ENCODE assay signal across 9 cellular contexts in genomic region chr11:762421-763072, GRCh38. TPM values are rescaled to one million over a fixed set of nuclear protein-coding genes. Genes with fewer than 3 reads are reported as not detected.
A peak's percentile ranks its signal among the peaks of the same experiment; 100 is the strongest.
DNase-seq lines count a peak whose midpoint lies in the region; ATAC-seq, FAIRE-seq and TF ChIP-seq lines count a peak whose summit lies in the region.
"Had no signal": no experiment of that assay in that cellular context is flagged by ENCODE, and none has a peak within 500 bp of the region (broad histone marks: within the 10 kb centered on the region; RNA-seq: fewer than 3 reads in every experiment).

No MANE protein-coding gene starts in this region.

- peak overlapping the region in 1 of 2 experiments; percentile 82; a peak in 2 of 4 replicates for H3K9ac ChIP-seq in K562 (ENCODE audit: insufficient read depth in 1 of 2, low read depth in 2 of 2, low read length in 2 of 2)

- peaks cover 97% of the 10 kb centered on the region for H3K36me3 ChIP-seq in K562 (ENCODE audit: control insufficient read depth, insufficient read depth, low read length)

- H3K9me3 ChIP-seq in K562 (replicated peaks; ENCODE audit: control insufficient read depth, insufficient read depth, low read depth, low read length), result no peaks in the 10 kb centered on the region

- no peak overlapping the region for H3K4me3 ChIP-seq in NB4 (ENCODE audit: low read depth, low read length)
- no peak overlapping the region for H3K4me3 ChIP-seq in K562

- H3K4me1 Mint-ChIP-seq in activated CD8-positive, alpha-beta memory T cell treated with anti-CD3 and anti-CD28 coated beads, Interleukin-2, amount 10 ng/mL, durations not matched to agents 7 days and 5 days, result peaks cover 2% of the 10 kb centered on the region
- H3K4me1 Mint-ChIP-seq: activated naive CD4-positive, alpha-beta T cell treated with anti-CD3 and anti-CD28 coated beads, Interleukin-2, amount 50 U/mL, for 24 hours had no signal

- peaks cover 36% of the 10 kb centered on the region for H4K20me1 ChIP-seq in K562 (replicated peaks; ENCODE audit: control insufficient read depth, insufficient read depth, low read length)

- H3K9me3 Mint-ChIP-seq in activated CD8-positive, alpha-beta memory T cell treated with anti-CD3 and anti-CD28 coated beads, Interleukin-2, amount 10 ng/mL, durations not matched to agents 7 days and 5 days (ENCODE audit: low read depth), result no peaks in the 10 kb centered on the region
- H3K9me3 Mint-ChIP-seq: activated naive CD4-positive, alpha-beta T cell treated with anti-CD3 and anti-CD28 coated beads, Interleukin-2, amount 50 U/mL, for 24 hours had no signal

- H3K9me1 ChIP-seq in K562 (ENCODE audit: control insufficient read depth, insufficient read depth, low read length), result peaks cover 6% of the 10 kb centered on the region

- intact Hi-C loops in K562 (cut with micrococcal nuclease), result no loop called here
- intact Hi-C loops in left colon (cut with DNase I, micrococcal nuclease), result no loop called here

- no peaks in the 10 kb centered on the region for H3K27me3 ChIP-seq in K562 (ENCODE audit: control insufficient read depth in 2 of 2, insufficient read depth in 2 of 2, low read length in 2 of 2)

- TF ChIP-seq EP300 in K562 (IDR thresholded peaks at IDR 0.05; ENCODE audit: low read length), result no peak

- no peak overlapping the region for H2AFZ ChIP-seq in K562 (ENCODE audit: low read depth, low read length)

- in situ Hi-C loops in K562 (cut with MboI), result no loop called here

- H3K79me2 ChIP-seq in K562 (ENCODE audit: control insufficient read depth, insufficient read depth, low read length), result peaks cover 6% of the 10 kb centered on the region; the same call in 2 of the 3 replicates

- 70% methylated on average over 10 of the region's 10 CpGs for WGBS in K562 (ENCODE audit: insufficient coverage, low coverage, missing lambda C conversion rate)

- CTCF ChIA-PET in K562 (lab: Yijun Ruan, JAX; ENCODE audit: low intra/inter-chr PET ratio), result no interaction called here
- CTCF ChIA-PET in activated CD8-positive, alpha-beta memory T cell treated with anti-CD3 and anti-CD28 coated beads, Interleukin-2, amount 10 ng/mL, durations not matched to agents 7 days and 5 days (lab: Charles Lee), result interaction anchor here (1.1 kb wide), 1 partner anchor 15 kb away, joined by 3 read pairs; the partner anchor contains the start of gene TALDO1

- peaks cover 27% of the 10 kb centered on the region for H3K36me3 Mint-ChIP-seq in activated CD8-positive, alpha-beta memory T cell treated with anti-CD3 and anti-CD28 coated beads, Interleukin-2, amount 10 ng/mL, durations not matched to agents 7 days and 5 days

- ATAC-seq in K562, result peak; percentile 11
- ATAC-seq in left colon, result peak; percentile 64
- ATAC-seq in activated CD8-positive, alpha-beta memory T cell treated with anti-CD3 and anti-CD28 coated beads, Interleukin-2, amount 10 ng/mL, durations not matched to agents 7 days and 5 days, result no peak

- BruUV-seq in K562 (replicated peaks; lab: Mats Ljungman, UMichigan), result no TSS peak

- FAIRE-seq in K562 (lab: Jason Lieb, UNC), result peak; percentile 6

- TF ChIP-seq POLR2A in NB4 (IDR thresholded peaks at IDR 0.05; ENCODE audit: extremely low read depth, insufficient read length) (no peak), K562 (conservative IDR thresholded peaks at IDR 0.05) (peak; percentile 24)

- no peak overlapping the region for H3K4me3 Mint-ChIP-seq in activated CD8-positive, alpha-beta memory T cell treated with anti-CD3 and anti-CD28 coated beads, Interleukin-2, amount 10 ng/mL, durations not matched to agents 7 days and 5 days
- H3K4me3 Mint-ChIP-seq: activated naive CD4-positive, alpha-beta T cell treated with anti-CD3 and anti-CD28 coated beads, Interleukin-2, amount 50 U/mL, for 24 hours had no signal

- POLR2A ChIA-PET in K562 (lab: Yijun Ruan, JAX), result interaction anchor here (0.6 to 10.4 kb wide), 9 partner anchors 8 to 214 kb away, joined by 3 to 88 read pairs (median 6); partner anchors contain the start of genes DEAF1, TALDO1 and TMEM80

- TF ChIP-seq RAD21 in K562 (CRISPR knock-in tag; conservative IDR thresholded peaks at IDR 0.05 in 1 of 2, IDR thresholded peaks at IDR 0.05 in 1 of 2), result peak in 1 of 2 experiments; percentile 15; a peak in 1 of 4 replicates

- peak; percentile 37 for TF ChIP-seq CTCF in NB4 (IDR thresholded peaks at IDR 0.05; ENCODE audit: low read depth, low read length)
- peak; percentile 39 to 51 (median 41) for TF ChIP-seq CTCF in K562 (IDR thresholded peaks at IDR 0.05 in 2 of 3, conservative IDR thresholded peaks at IDR 0.05 in 1 of 3; ENCODE audit: insufficient read depth in 2 of 3, low read depth in 1 of 3, low read length in 3 of 3)

- H3K4me2 ChIP-seq in K562 (ENCODE audit: insufficient read depth, low read length), result no peak overlapping the region

- H3K4me1 ChIP-seq in K562 (replicated peaks in 1 of 2; ENCODE audit: control insufficient read depth in 2 of 2, insufficient read depth in 2 of 2, low read length in 2 of 2), result peaks cover 8 to 35% of the 10 kb centered on the region in 2 experiments; a peak in 4 of 5 replicates

- H3K27ac ChIP-seq in K562 (ENCODE audit: extremely low read depth, low read depth, low read length), result peak overlapping the region; percentile 40; the same call in 1 of the 3 replicates

- no peak overlapping the region for H3K27ac Mint-ChIP-seq in activated CD8-positive, alpha-beta memory T cell treated with anti-CD3 and anti-CD28 coated beads, Interleukin-2, amount 10 ng/mL, durations not matched to agents 7 days and 5 days
- H3K27ac Mint-ChIP-seq: activated naive CD4-positive, alpha-beta T cell treated with anti-CD3 and anti-CD28 coated beads, Interleukin-2, amount 50 U/mL, for 24 hours had no signal

- no peaks in the 10 kb centered on the region for H3K27me3 Mint-ChIP-seq in activated CD8-positive, alpha-beta memory T cell treated with anti-CD3 and anti-CD28 coated beads, Interleukin-2, amount 10 ng/mL, durations not matched to agents 7 days and 5 days
- H3K27me3 Mint-ChIP-seq: activated naive CD4-positive, alpha-beta T cell treated with anti-CD3 and anti-CD28 coated beads, Interleukin-2, amount 50 U/mL, for 24 hours had no signal

- peak; percentile 39 for DNase-seq in activated CD4-positive, alpha-beta T cell treated with anti-CD3 and anti-CD28 coated beads for 48 hours
- DNase-seq in activated CD4-positive, alpha-beta T cell treated with anti-CD3 and anti-CD28 coated beads, Interleukin-2, amount 50 U/mL, for 4 hours, result no peak
- DNase-seq in NB4 (ENCODE audit: low read depth) (peak; percentile 76), K562 (ENCODE audit: extremely low read depth in 1 of 4, low spot score in 3 of 4) (peak in 3 of 4 experiments; percentile 34 to 40 (median 36)), left colon (peak; percentile 50 to 59)
- no peak for DNase-seq in effector CD4-positive, alpha-beta T cell
- DNase-seq in activated effector memory CD4-positive, alpha-beta T cell treated with anti-CD3 and anti-CD28 coated beads, Interleukin-2, amount 50 U/mL, for 16 hours, result no peak
- DNase-seq in activated CD8-positive, alpha-beta memory T cell treated with anti-CD3 and anti-CD28 coated beads, Interleukin-2, amount 10 ng/mL, durations not matched to agents 7 days and 5 days, result no peak

RNA-seq across cellular contexts. Expression of gene GATD1, which starts 14.7 kb away (rescaled TPM):
- total RNA-seq in K562 (2011; cell fraction: chromatin; rRNA removed; ENCODE audit: low replicate concordance), result 140 and 450 TPM in 2 replicates
- total RNA-seq in K562 (2011; cell fraction: nucleolus; rRNA removed), result 336 and 342 TPM in 2 replicates
- total RNA-seq in K562 (2011; cell fraction: nucleoplasm; rRNA removed), result 156 and 178 TPM in 2 replicates
- total RNA-seq in K562 (2014; rRNA removed) (50.8 and 50.9 TPM in 2 replicates), K562 (2014; rRNA removed; fragmentation: Illumina TruSeq; extraction: Trizol) (13.5 and 17.1 TPM in 2 replicates), K562 (2015; rRNA removed; fragmentation: Illumina TruSeq; extraction: Trizol) (45.4 and 49.5 TPM in 2 replicates), K562 (2021) (105 and 118 TPM in 2 replicates), left colon (10 to 100 TPM; 49.2 to 60.2 TPM)
- polyA plus RNA-seq in K562 (2011; rRNA removed) (35.8 and 58.6 TPM in 2 replicates), K562 (2014; fragmentation: Illumina TruSeq; extraction: Trizol) (36.9 and 78.5 TPM in 2 replicates), K562 (2014; fragmentation: Nextera tagmentation; extraction: Ambion mirVana) (1 to 10 TPM; 2.8 to 3.3 TPM), K562 (2014; rRNA removed) (144 TPM in 2 replicates)
- 47.9 and 104 TPM in 2 replicates for polyA plus RNA-seq in K562 (2011; cell fraction: cytosol; rRNA removed)
- 263 and 504 TPM in 2 replicates for polyA plus RNA-seq in K562 (2011; cell fraction: nucleus; rRNA removed)
- polyA plus RNA-seq in K562 (2012), result 53.2 and 84.6 TPM in 2 replicates
- polyA minus RNA-seq in K562 (2011; rRNA and poly(A)+ RNA removed), result 6.8 and 13.8 TPM in 2 replicates
- 29.3 and 39.0 TPM in 2 replicates for polyA minus RNA-seq in K562 (2011; cell fraction: cytosol; rRNA and poly(A)+ RNA removed)
- polyA minus RNA-seq in K562 (2011; cell fraction: nucleus; rRNA and poly(A)+ RNA removed), result 57.2 and 63.4 TPM in 2 replicates
- total RNA-seq in activated CD8-positive, alpha-beta memory T cell treated with anti-CD3 and anti-CD28 coated beads, Interleukin-2, amount 10 ng/mL, durations not matched to agents 7 days and 5 days, result 10 to 100 TPM; 62.4 to 79.4 TPM

RNA-seq across cellular contexts. Expression of gene TALDO1, which starts 15.3 kb away (rescaled TPM):
- 172 and 310 TPM in 2 replicates for total RNA-seq in K562 (2011; cell fraction: chromatin; rRNA removed; ENCODE audit: low replicate concordance)
- total RNA-seq in K562 (2011; cell fraction: nucleolus; rRNA removed), result 171 and 194 TPM in 2 replicates
- 200 and 202 TPM in 2 replicates for total RNA-seq in K562 (2011; cell fraction: nucleoplasm; rRNA removed)
- total RNA-seq in K562 (2014; rRNA removed) (507 and 536 TPM in 2 replicates), K562 (2014; rRNA removed; fragmentation: Illumina TruSeq; extraction: Trizol) (228 and 260 TPM in 2 replicates), K562 (2015; rRNA removed; fragmentation: Illumina TruSeq; extraction: Trizol) (413 and 441 TPM in 2 replicates), K562 (2021) (541 and 595 TPM in 2 replicates), left colon (100 to 1,000 TPM; 159 to 186 TPM)
- polyA plus RNA-seq in K562 (2011; rRNA removed) (416 and 427 TPM in 2 replicates), K562 (2014; fragmentation: Illumina TruSeq; extraction: Trizol) (400 and 436 TPM in 2 replicates), K562 (2014; fragmentation: Nextera tagmentation; extraction: Ambion mirVana) (100 to 1,000 TPM; 328 to 492 TPM), K562 (2014; rRNA removed) (520 and 521 TPM in 2 replicates)
- 459 and 498 TPM in 2 replicates for polyA plus RNA-seq in K562 (2011; cell fraction: cytosol; rRNA removed)
- polyA plus RNA-seq in K562 (2011; cell fraction: nucleus; rRNA removed), result 247 and 274 TPM in 2 replicates
- 413 and 492 TPM in 2 replicates for polyA plus RNA-seq in K562 (2012)
- polyA minus RNA-seq in K562 (2011; rRNA and poly(A)+ RNA removed), result 150 and 162 TPM in 2 replicates
- polyA minus RNA-seq in K562 (2011; cell fraction: cytosol; rRNA and poly(A)+ RNA removed), result 252 and 295 TPM in 2 replicates
- polyA minus RNA-seq in K562 (2011; cell fraction: nucleus; rRNA and poly(A)+ RNA removed), result 42.5 and 74.1 TPM in 2 replicates
- 100 to 1,000 TPM; 249 to 293 TPM for total RNA-seq in activated CD8-positive, alpha-beta memory T cell treated with anti-CD3 and anti-CD28 coated beads, Interleukin-2, amount 10 ng/mL, durations not matched to agents 7 days and 5 days

RNA-seq across cellular contexts. Expression of gene CEND1, which starts 27.3 kb away (rescaled TPM):
- not detected in 2 replicates for total RNA-seq in K562 (2011; cell fraction: chromatin; rRNA removed; ENCODE audit: low replicate concordance)
- total RNA-seq in K562 (2011; cell fraction: nucleolus; rRNA removed), result not detected in 2 replicates
- not detected in 2 replicates for total RNA-seq in K562 (2011; cell fraction: nucleoplasm; rRNA removed)
- total RNA-seq in K562 (2014; rRNA removed) (0.18 and 0.73 TPM in 2 replicates), K562 (2014; rRNA removed; fragmentation: Illumina TruSeq; extraction: Trizol) (not detected in 2 replicates), K562 (2015; rRNA removed; fragmentation: Illumina TruSeq; extraction: Trizol) (not detected in 2 replicates), K562 (2021) (0.16 and 0.63 TPM in 2 replicates), left colon (under 1 TPM in 1 of 2 donors, not detected in 1; 0.36 TPM)
- polyA plus RNA-seq in K562 (2011; rRNA removed) (not detected in 2 replicates), K562 (2014; fragmentation: Illumina TruSeq; extraction: Trizol) (0.13 and 0.24 TPM in 2 replicates), K562 (2014; fragmentation: Nextera tagmentation; extraction: Ambion mirVana) (not detected), K562 (2014; rRNA removed) (1.2 TPM in 1 of 2 replicates, not detected in the other)
- 0.06 TPM in 1 of 2 replicates, not detected in the other for polyA plus RNA-seq in K562 (2011; cell fraction: cytosol; rRNA removed)
- not detected in 2 replicates for polyA plus RNA-seq in K562 (2011; cell fraction: nucleus; rRNA removed)
- 0.28 and 0.31 TPM in 2 replicates for polyA plus RNA-seq in K562 (2012)
- not detected in 2 replicates for polyA minus RNA-seq in K562 (2011; rRNA and poly(A)+ RNA removed)
- polyA minus RNA-seq in K562 (2011; cell fraction: cytosol; rRNA and poly(A)+ RNA removed), result not detected in 2 replicates
- not detected in 2 replicates for polyA minus RNA-seq in K562 (2011; cell fraction: nucleus; rRNA and poly(A)+ RNA removed)
- 1 to 10 TPM; 1.3 to 3.7 TPM for total RNA-seq in activated CD8-positive, alpha-beta memory T cell treated with anti-CD3 and anti-CD28 coated beads, Interleukin-2, amount 10 ng/mL, durations not matched to agents 7 days and 5 days

RNA-seq across cellular contexts. Expression of gene SLC25A22, which starts 35.5 kb away (rescaled TPM):
- total RNA-seq in K562 (2011; cell fraction: chromatin; rRNA removed; ENCODE audit: low replicate concordance), result 18.6 and 84.0 TPM in 2 replicates
- 75.0 and 76.5 TPM in 2 replicates for total RNA-seq in K562 (2011; cell fraction: nucleolus; rRNA removed)
- 35.6 and 39.5 TPM in 2 replicates for total RNA-seq in K562 (2011; cell fraction: nucleoplasm; rRNA removed)
- 17.0 and 21.5 TPM in 2 replicates for total RNA-seq in K562 (2014; rRNA removed)
- total RNA-seq in K562 (2014; rRNA removed; fragmentation: Illumina TruSeq; extraction: Trizol), result 2.5 and 3.0 TPM in 2 replicates
- total RNA-seq in K562 (2015; rRNA removed; fragmentation: Illumina TruSeq; extraction: Trizol), result 11.4 and 11.8 TPM in 2 replicates
- 54.7 and 55.4 TPM in 2 replicates for total RNA-seq in K562 (2021)
- 9.3 and 32.2 TPM in 2 replicates for polyA plus RNA-seq in K562 (2011; rRNA removed)
- 10.7 and 26.2 TPM in 2 replicates for polyA plus RNA-seq in K562 (2011; cell fraction: cytosol; rRNA removed)
- polyA plus RNA-seq in K562 (2011; cell fraction: nucleus; rRNA removed), result 46.7 and 86.6 TPM in 2 replicates
- 25.7 and 28.8 TPM in 2 replicates for polyA plus RNA-seq in K562 (2012)
- 15.0 and 37.3 TPM in 2 replicates for polyA plus RNA-seq in K562 (2014; fragmentation: Illumina TruSeq; extraction: Trizol)
- polyA plus RNA-seq in K562 (2014; fragmentation: Nextera tagmentation; extraction: Ambion mirVana), result under 1 TPM; 0.41 to 0.44 TPM
- 30.0 and 32.8 TPM in 2 replicates for polyA plus RNA-seq in K562 (2014; rRNA removed)
- 6.1 and 7.3 TPM in 2 replicates for polyA minus RNA-seq in K562 (2011; rRNA and poly(A)+ RNA removed)
- polyA minus RNA-seq in K562 (2011; cell fraction: cytosol; rRNA and poly(A)+ RNA removed), result 19.8 and 31.9 TPM in 2 replicates
- 14.7 and 16.0 TPM in 2 replicates for polyA minus RNA-seq in K562 (2011; cell fraction: nucleus; rRNA and poly(A)+ RNA removed)
- 10 to 100 TPM; 16.0 to 16.8 TPM for total RNA-seq in left colon
- 10 to 100 TPM; 49.4 to 54.7 TPM for total RNA-seq in activated CD8-positive, alpha-beta memory T cell treated with anti-CD3 and anti-CD28 coated beads, Interleukin-2, amount 10 ng/mL, durations not matched to agents 7 days and 5 days

RNA-seq across cellular contexts. Expression of gene PIDD1, which starts 42.5 kb away (rescaled TPM):
- total RNA-seq in K562 (2011; cell fraction: chromatin; rRNA removed; ENCODE audit: low replicate concordance), result 31.9 and 139 TPM in 2 replicates
- 157 and 166 TPM in 2 replicates for total RNA-seq in K562 (2011; cell fraction: nucleolus; rRNA removed)
- 58.5 and 69.8 TPM in 2 replicates for total RNA-seq in K562 (2011; cell fraction: nucleoplasm; rRNA removed)
- 13.2 and 18.7 TPM in 2 replicates for total RNA-seq in K562 (2014; rRNA removed)
- 0.95 and 1.0 TPM in 2 replicates for total RNA-seq in K562 (2014; rRNA removed; fragmentation: Illumina TruSeq; extraction: Trizol)
- 7.3 and 7.6 TPM in 2 replicates for total RNA-seq in K562 (2015; rRNA removed; fragmentation: Illumina TruSeq; extraction: Trizol)
- total RNA-seq in K562 (2021), result 31.3 and 32.1 TPM in 2 replicates
- 8.5 and 20.7 TPM in 2 replicates for polyA plus RNA-seq in K562 (2011; rRNA removed)
- 13.4 and 29.0 TPM in 2 replicates for polyA plus RNA-seq in K562 (2011; cell fraction: cytosol; rRNA removed)
- 284 and 380 TPM in 2 replicates for polyA plus RNA-seq in K562 (2011; cell fraction: nucleus; rRNA removed)
- polyA plus RNA-seq in K562 (2012), result 20.6 and 37.0 TPM in 2 replicates
- polyA plus RNA-seq in K562 (2014; fragmentation: Illumina TruSeq; extraction: Trizol), result 3.0 and 11.1 TPM in 2 replicates
- polyA plus RNA-seq in K562 (2014; fragmentation: Nextera tagmentation; extraction: Ambion mirVana), result under 1 TPM; 0.32 to 0.36 TPM
- polyA plus RNA-seq in K562 (2014; rRNA removed), result 47.5 and 52.7 TPM in 2 replicates
- polyA minus RNA-seq in K562 (2011; rRNA and poly(A)+ RNA removed), result 2.6 and 3.2 TPM in 2 replicates
- 11.4 and 11.9 TPM in 2 replicates for polyA minus RNA-seq in K562 (2011; cell fraction: cytosol; rRNA and poly(A)+ RNA removed)
- polyA minus RNA-seq in K562 (2011; cell fraction: nucleus; rRNA and poly(A)+ RNA removed), result 53.5 and 55.9 TPM in 2 replicates
- 10 to 100 TPM; 20.0 to 25.8 TPM for total RNA-seq in left colon
- 10 to 100 TPM; 42.4 to 59.8 TPM for total RNA-seq in activated CD8-positive, alpha-beta memory T cell treated with anti-CD3 and anti-CD28 coated beads, Interleukin-2, amount 10 ng/mL, durations not matched to agents 7 days and 5 days

Comparison
In these comparisons a context has a peak if more than half of its experiments do, and no peak if none do; other contexts are left out.
1. DNase-seq: peak in activated CD4-positive, alpha-beta T cell treated with anti-CD3 and anti-CD28 coated beads for 48 hours (single experiment), NB4 (single experiment), K562 (3 of 4) and left colon (2 of 2); none in activated CD4-positive, alpha-beta T cell treated with anti-CD3 and anti-CD28 coated beads, Interleukin-2, amount 50 U/mL, for 4 hours (0 of 2), effector CD4-positive, alpha-beta T cell (single experiment), activated effector memory CD4-positive, alpha-beta T cell treated with anti-CD3 and anti-CD28 coated beads, Interleukin-2, amount 50 U/mL, for 16 hours (single experiment) and activated CD8-positive, alpha-beta memory T cell treated with anti-CD3 and anti-CD28 coated beads, Interleukin-2, amount 10 ng/mL, durations not matched to agents 7 days and 5 days (single experiment).